ENCODE assay signal across 1 cellular context in genomic region chr22:20014526-20015186, GRCh38.
TF ChIP-seq lines count a peak whose summit lies in the region.

No MANE protein-coding gene starts in this region.

TF ChIP-seq in HepG2, 621 proteins besides CTCF, POLR2A, EP300 and RAD21:
- TF ChIP-seq BRCA1 (CRISPR knock-in tag; IDR thresholded peaks at IDR 0.05) (no peak), ZNF335 (CRISPR knock-in tag; IDR thresholded peaks at IDR 0.05) (no peak), ZFX (CRISPR knock-in tag; IDR thresholded peaks at IDR 0.05; ENCODE audit: low read depth) (no peak), ATAD3A (CRISPR knock-in tag; IDR thresholded peaks at IDR 0.05) (no peak), ZNF33B (CRISPR knock-in tag; IDR thresholded peaks at IDR 0.05) (no peak), NFYB (CRISPR knock-in tag; IDR thresholded peaks at IDR 0.05) (no peak), UBTF (CRISPR knock-in tag; IDR thresholded peaks at IDR 0.05) (no peak), ZMYM4 (CRISPR knock-in tag; IDR thresholded peaks at IDR 0.05) (no peak), HMGXB3 (CRISPR knock-in tag; IDR thresholded peaks at IDR 0.05; ENCODE audit: borderline replicate concordance) (no peak), CHCHD3 (CRISPR knock-in tag; IDR thresholded peaks at IDR 0.05) (no peak), IRX3 (CRISPR knock-in tag; IDR thresholded peaks at IDR 0.05; ENCODE audit: borderline replicate concordance, low read depth) (no peak)
- TF ChIP-seq, protein P1, sequence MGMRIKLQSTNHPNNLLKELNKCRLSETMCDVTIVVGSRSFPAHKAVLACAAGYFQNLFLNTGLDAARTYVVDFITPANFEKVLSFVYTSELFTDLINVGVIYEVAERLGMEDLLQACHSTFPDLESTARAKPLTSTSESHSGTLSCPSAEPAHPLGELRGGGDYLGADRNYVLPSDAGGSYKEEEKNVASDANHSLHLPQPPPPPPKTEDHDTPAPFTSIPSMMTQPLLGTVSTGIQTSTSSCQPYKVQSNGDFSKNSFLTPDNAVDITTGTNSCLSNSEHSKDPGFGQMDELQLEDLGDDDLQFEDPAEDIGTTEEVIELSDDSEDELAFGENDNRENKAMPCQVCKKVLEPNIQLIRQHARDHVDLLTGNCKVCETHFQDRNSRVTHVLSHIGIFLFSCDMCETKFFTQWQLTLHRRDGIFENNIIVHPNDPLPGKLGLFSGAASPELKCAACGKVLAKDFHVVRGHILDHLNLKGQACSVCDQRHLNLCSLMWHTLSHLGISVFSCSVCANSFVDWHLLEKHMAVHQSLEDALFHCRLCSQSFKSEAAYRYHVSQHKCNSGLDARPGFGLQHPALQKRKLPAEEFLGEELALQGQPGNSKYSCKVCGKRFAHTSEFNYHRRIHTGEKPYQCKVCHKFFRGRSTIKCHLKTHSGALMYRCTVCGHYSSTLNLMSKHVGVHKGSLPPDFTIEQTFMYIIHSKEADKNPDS (CRISPR knock-in tag; IDR thresholded peaks at IDR 0.05) = no peak
- TF ChIP-seq, protein P2, sequence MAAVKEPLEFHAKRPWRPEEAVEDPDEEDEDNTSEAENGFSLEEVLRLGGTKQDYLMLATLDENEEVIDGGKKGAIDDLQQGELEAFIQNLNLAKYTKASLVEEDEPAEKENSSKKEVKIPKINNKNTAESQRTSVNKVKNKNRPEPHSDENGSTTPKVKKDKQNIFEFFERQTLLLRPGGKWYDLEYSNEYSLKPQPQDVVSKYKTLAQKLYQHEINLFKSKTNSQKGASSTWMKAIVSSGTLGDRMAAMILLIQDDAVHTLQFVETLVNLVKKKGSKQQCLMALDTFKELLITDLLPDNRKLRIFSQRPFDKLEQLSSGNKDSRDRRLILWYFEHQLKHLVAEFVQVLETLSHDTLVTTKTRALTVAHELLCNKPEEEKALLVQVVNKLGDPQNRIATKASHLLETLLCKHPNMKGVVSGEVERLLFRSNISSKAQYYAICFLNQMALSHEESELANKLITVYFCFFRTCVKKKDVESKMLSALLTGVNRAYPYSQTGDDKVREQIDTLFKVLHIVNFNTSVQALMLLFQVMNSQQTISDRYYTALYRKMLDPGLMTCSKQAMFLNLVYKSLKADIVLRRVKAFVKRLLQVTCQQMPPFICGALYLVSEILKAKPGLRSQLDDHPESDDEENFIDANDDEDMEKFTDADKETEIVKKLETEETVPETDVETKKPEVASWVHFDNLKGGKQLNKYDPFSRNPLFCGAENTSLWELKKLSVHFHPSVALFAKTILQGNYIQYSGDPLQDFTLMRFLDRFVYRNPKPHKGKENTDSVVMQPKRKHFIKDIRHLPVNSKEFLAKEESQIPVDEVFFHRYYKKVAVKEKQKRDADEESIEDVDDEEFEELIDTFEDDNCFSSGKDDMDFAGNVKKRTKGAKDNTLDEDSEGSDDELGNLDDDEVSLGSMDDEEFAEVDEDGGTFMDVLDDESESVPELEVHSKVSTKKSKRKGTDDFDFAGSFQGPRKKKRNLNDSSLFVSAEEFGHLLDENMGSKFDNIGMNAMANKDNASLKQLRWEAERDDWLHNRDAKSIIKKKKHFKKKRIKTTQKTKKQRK (IDR thresholded peaks at IDR 0.05; ENCODE audit: low read length) = no peak
